Comparison of ENCODE assay signal across 8 cellular contexts in genomic region chr16:58198022-58198683, GRCh38. TPM values are rescaled to one million over a fixed set of nuclear protein-coding genes. Genes with fewer than 3 reads are reported as not detected.
DNase-seq lines count a peak whose midpoint lies in the region; ATAC-seq and TF ChIP-seq lines count a peak whose summit lies in the region.

TSS of gene CSNK2A2 (minus strand) at chr16:58198106. CDS start at chr16:58197736, 370 bp downstream.

- H3K27me3 ChIP-seq in CD4-positive, alpha-beta T cell (ENCODE audit: control insufficient read depth, insufficient read depth, low read length): peaks cover 5% of the 10 kb centered on the region
- H3K27me3 ChIP-seq in OCI-LY3 (ENCODE audit: low read depth, low read length) (no peaks in the 10 kb centered on the region), muscle layer of colon (ENCODE audit: control insufficient read depth in 1 of 2, insufficient read depth in 2 of 2, low read length in 2 of 2) (no peaks in the 10 kb centered on the region)

- DNase-seq in CD4-positive, alpha-beta T cell: peak; percentile 48 to 76 (median 60)
- DNase-seq in activated T-cell treated with anti-CD3 and anti-CD28 coated beads, Interleukin-2, amount 50 U/mL, for 1 hour: peak; percentile 77
- DNase-seq in erythroblast (lab: John Stamatoyannopoulos, UW): peak; percentile 79 to 86
- DNase-seq in stimulated activated CD8-positive, alpha-beta memory T cell treated with anti-CD3 and anti-CD28 coated beads, Interleukin-7, amount 100 ng/mL, for 1 hour (ENCODE audit: low read depth in 2 of 2): peak; percentile 35 to 58

- H3K4me3 ChIP-seq in OCI-LY3 (ENCODE audit: low read length) (peak within 1 kb of the TSS; percentile 94), muscle layer of colon (ENCODE audit: low read depth in 1 of 2, low read length in 2 of 2) (peak within 1 kb of the TSS; percentile 60 to 79)

- peak within 1 kb of the TSS; percentile 82 for H3K27ac Mint-ChIP-seq in CD4-positive, alpha-beta T cell

- H3K9ac ChIP-seq in OCI-LY3 (ENCODE audit: low read length) (peak within 1 kb of the TSS; percentile 99), muscle layer of colon (ENCODE audit: low read length) (peak within 1 kb of the TSS; percentile 81)

- peaks cover 54% of the 10 kb centered on the region for H3K4me1 Mint-ChIP-seq in CD4-positive, alpha-beta T cell (ENCODE audit: low read depth)

- H3K36me3 Mint-ChIP-seq in CD4-positive, alpha-beta T cell (ENCODE audit: low read depth): peaks cover 44% of the 10 kb centered on the region

- H2AFZ ChIP-seq in OCI-LY3 (ENCODE audit: low read depth, low read length): peak within 1 kb of the TSS; percentile 83; the same call in 1 of the 2 replicates

- H3K4me2 ChIP-seq in OCI-LY3 (ENCODE audit: low read length): peak within 1 kb of the TSS; percentile 100

- peak within 1 kb of the TSS; percentile 90 for H3K4me3 Mint-ChIP-seq in CD4-positive, alpha-beta T cell

- POLR2A ChIA-PET in CD4-positive, alpha-beta T cell (lab: Charles Lee): interaction anchor here (0.6 kb wide), 1 partner anchor 69 kb away, joined by 3 read pairs; no protein-coding TSS in a partner anchor

- no peak for TF ChIP-seq CTCF in CD4-positive, alpha-beta T cell (IDR thresholded peaks at IDR 0.05)
- no peak; the same call in 1 of the 2 replicates for TF ChIP-seq CTCF in OCI-LY3 (IDR thresholded peaks at IDR 0.05; ENCODE audit: low read depth, low read length)

- no peak within 1 kb of the TSS for H3K27ac ChIP-seq in CD4-positive, alpha-beta T cell (ENCODE audit: low read depth, low read length)
- peak within 1 kb of the TSS; percentile 62 for H3K27ac ChIP-seq in OCI-LY3 (ENCODE audit: low read length)
- H3K27ac ChIP-seq in muscle layer of colon (ENCODE audit: low read depth, low read length): no peak within 1 kb of the TSS

- peak; percentile 94 for ATAC-seq in CD4-positive, alpha-beta T cell (ENCODE audit: poor library complexity)
- ATAC-seq in GM19397 (IDR thresholded peaks at IDR 0.05; ENCODE audit: unreplicated experiment) (peak; percentile 90), HG03565 (IDR thresholded peaks at IDR 0.05; ENCODE audit: unreplicated experiment) (peak; percentile 67)

- no peaks in the 10 kb centered on the region for H3K9me3 ChIP-seq in CD4-positive, alpha-beta T cell (ENCODE audit: control insufficient read depth, low read length)
- H3K9me3 ChIP-seq in OCI-LY3 (ENCODE audit: insufficient read depth, low read length) (no peaks in the 10 kb centered on the region), muscle layer of colon (ENCODE audit: low read length) (no peaks in the 10 kb centered on the region)

- CTCF ChIA-PET in CD4-positive, alpha-beta T cell (lab: Charles Lee): no interaction called here

- no peak for TF ChIP-seq POLR2A in erythroblast (IDR thresholded peaks at IDR 0.05; ENCODE audit: low read length)

- peaks cover 38% of the 10 kb centered on the region for H3K4me1 ChIP-seq in OCI-LY3 (ENCODE audit: low read length)
- H3K4me1 ChIP-seq in muscle layer of colon (ENCODE audit: insufficient read depth, low read length): peaks cover 13% of the 10 kb centered on the region

- peaks cover 7% of the 10 kb centered on the region for H3K27me3 Mint-ChIP-seq in CD4-positive, alpha-beta T cell

- intact Hi-C loops in CD4-positive, alpha-beta T cell (cut with DNase I, micrococcal nuclease): loop anchor here (2.0 to 10.0 kb wide), 10 partner anchors 39 to 1746 kb away; partner anchors contain the start of genes CFAP20 (in 2 of the 2), GINS3 (in 1 of the 2), KATNB1 (in 1 of the 2) and NUDT21 (in 1 of the 2)

- H3K9me3 Mint-ChIP-seq in CD4-positive, alpha-beta T cell: no peaks in the 10 kb centered on the region

- no peaks in the 10 kb centered on the region; the same call in 1 of the 2 replicates for H4K20me1 ChIP-seq in OCI-LY3 (ENCODE audit: insufficient read depth, low read length)

- peaks cover 33% of the 10 kb centered on the region for H3K36me3 ChIP-seq in OCI-LY3 (replicated peaks; ENCODE audit: low read depth, low read length)
- H3K36me3 ChIP-seq in muscle layer of colon (ENCODE audit: insufficient read depth, low read length): peaks cover 24% of the 10 kb centered on the region

- peaks cover 45% of the 10 kb centered on the region for H3K79me2 ChIP-seq in OCI-LY3 (ENCODE audit: low read length)

RNA-seq across cellular contexts. Expression of gene CSNK2A2, which starts in this region (rescaled TPM):
- 10 to 100 TPM; 49.0 to 51.0 TPM for total RNA-seq in CD4-positive, alpha-beta T cell
